Comparison of ENCODE assay signal across 10 cellular contexts in the genomic region with DNA sequence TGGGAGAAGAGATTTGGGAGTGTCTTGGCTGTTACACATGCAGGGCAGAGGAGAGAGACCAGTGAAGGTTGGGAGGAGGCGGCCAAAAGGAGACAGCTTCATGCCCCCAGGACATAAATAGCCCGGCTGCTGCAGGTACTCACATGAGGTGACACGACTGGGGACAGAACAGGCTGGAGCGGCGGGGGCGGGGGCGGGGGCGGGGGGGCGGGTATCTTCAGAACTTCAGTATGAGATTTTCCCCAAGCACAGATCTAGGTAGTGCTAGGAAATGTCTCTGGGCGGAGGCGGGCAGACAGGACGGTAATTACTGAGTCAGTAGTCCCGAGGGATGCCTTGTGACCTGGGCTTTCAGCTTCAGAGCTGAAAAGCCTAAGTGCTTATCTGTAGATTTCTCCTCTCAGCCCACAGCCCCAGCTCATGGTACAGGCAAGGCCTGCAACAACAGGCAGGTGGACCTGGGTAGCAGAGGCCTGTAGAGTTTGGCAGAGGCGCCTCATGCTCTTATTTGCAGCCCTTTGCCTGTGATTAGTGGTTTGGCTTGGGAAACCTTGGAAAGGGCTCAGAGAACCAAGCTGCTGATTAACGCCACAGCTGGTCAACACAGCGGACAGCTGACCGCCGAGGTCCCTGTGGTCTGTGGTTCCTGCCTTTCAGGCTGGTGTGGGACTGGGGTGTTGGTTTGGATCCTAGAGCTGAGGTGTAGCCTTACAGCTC. TPM values are rescaled to one million over a fixed set of nuclear protein-coding genes. Genes with fewer than 3 reads are reported as not detected.
A peak's percentile ranks its signal among the peaks of the same experiment; 100 is the strongest.
DNase-seq lines count a peak whose midpoint lies in the region; ATAC-seq, FAIRE-seq and TF ChIP-seq lines count a peak whose summit lies in the region.
"Had no signal": no experiment of that assay in that cellular context is flagged by ENCODE, and none has a peak within 500 bp of the region (broad histone marks: within the 10 kb centered on the region; RNA-seq: fewer than 3 reads in every experiment).

No MANE protein-coding gene starts in this region.

- H4K20me1 ChIP-seq in keratinocyte (ENCODE audit: control insufficient read depth, extremely low read depth, insufficient read depth, low read length), result no peaks in the 10 kb centered on the region

- intact Hi-C loops in activated T-helper 1 cell treated with anti-CD3 and anti-CD28 coated beads, Interleukin-12 subunit alpha, Interleukin-12 subunit beta, Interleukin-2, Interleukin-4 antibody, amounts not matched to agents 30 ng/mL and 10 ng/mL and 1 ng/mL, durations not matched to agents 14 hours and 24 hours and 36 hours (cut with micrococcal nuclease), result no loop called here
- intact Hi-C loops in vagina (cut with DNase I), result no loop called here

- peaks cover 3% of the 10 kb centered on the region for H3K9me1 ChIP-seq in keratinocyte (ENCODE audit: control insufficient read depth, extremely low read depth, insufficient read depth, low read length)

- H3K27ac Mint-ChIP-seq in activated naive CD8-positive, alpha-beta T cell treated with anti-CD3 and anti-CD28 coated beads, Interleukin-2, amount 50 U/mL, for 24 hours, result no peak overlapping the region
- no peak overlapping the region for H3K27ac Mint-ChIP-seq in activated naive CD8-positive, alpha-beta T cell treated with anti-CD3 and anti-CD28 coated beads for 36 hours
- peak overlapping the region; percentile 59 for H3K27ac Mint-ChIP-seq in activated T-helper 1 cell treated with anti-CD3 and anti-CD28 coated beads, Interleukin-12 subunit alpha, Interleukin-12 subunit beta, Interleukin-2, Interleukin-4 antibody, amounts not matched to agents 30 ng/mL and 10 ng/mL and 1 ng/mL, durations not matched to agents 14 hours and 24 hours and 36 hours

- no peaks in the 10 kb centered on the region for H3K79me2 ChIP-seq in keratinocyte (ENCODE audit: control insufficient read depth, insufficient read depth, low read length)

- no peak for DNase-seq in activated naive CD8-positive, alpha-beta T cell treated with anti-CD3 and anti-CD28 coated beads, Interleukin-2, amount 50 U/mL, for 24 hours
- DNase-seq in activated naive CD8-positive, alpha-beta T cell treated with anti-CD3 and anti-CD28 coated beads for 36 hours, result no peak
- no peak for DNase-seq in activated T-helper 1 cell treated with anti-CD3 and anti-CD28 coated beads, Interleukin-12 subunit alpha, Interleukin-12 subunit beta, Interleukin-2, Interleukin-4 antibody, amounts not matched to agents 30 ng/mL and 10 ng/mL and 1 ng/mL, durations not matched to agents 14 hours and 24 hours and 36 hours (ENCODE audit: low spot score)
- no peak for DNase-seq in keratinocyte (ENCODE audit: low read depth, low spot score)
- no peak for DNase-seq in vagina (ENCODE audit: extremely low spot score in 2 of 2)
- no peak for DNase-seq in GM19238 (ENCODE audit: insufficient read length, low spot score)
- DNase-seq: Kasumi-1 had no signal

- no peak overlapping the region for H3K4me3 Mint-ChIP-seq in activated naive CD8-positive, alpha-beta T cell treated with anti-CD3 and anti-CD28 coated beads, Interleukin-2, amount 50 U/mL, for 24 hours
- H3K4me3 Mint-ChIP-seq in activated naive CD8-positive, alpha-beta T cell treated with anti-CD3 and anti-CD28 coated beads for 36 hours, result no peak overlapping the region
- no peak overlapping the region for H3K4me3 Mint-ChIP-seq in activated T-helper 1 cell treated with anti-CD3 and anti-CD28 coated beads, Interleukin-12 subunit alpha, Interleukin-12 subunit beta, Interleukin-2, Interleukin-4 antibody, amounts not matched to agents 30 ng/mL and 10 ng/mL and 1 ng/mL, durations not matched to agents 14 hours and 24 hours and 36 hours

- dilution Hi-C loops in keratinocyte (cut with MboI; ENCODE audit: extremely low pct_ligation_motif_present, low sequenced_read_pairs), result no loop called here

- no peak for TF ChIP-seq POLR2A in vagina (IDR thresholded peaks at IDR 0.05)

- H3K27me3 Mint-ChIP-seq in activated naive CD8-positive, alpha-beta T cell treated with anti-CD3 and anti-CD28 coated beads, Interleukin-2, amount 50 U/mL, for 24 hours, result no peaks in the 10 kb centered on the region
- no peaks in the 10 kb centered on the region for H3K27me3 Mint-ChIP-seq in activated naive CD8-positive, alpha-beta T cell treated with anti-CD3 and anti-CD28 coated beads for 36 hours
- no peaks in the 10 kb centered on the region for H3K27me3 Mint-ChIP-seq in activated T-helper 1 cell treated with anti-CD3 and anti-CD28 coated beads, Interleukin-12 subunit alpha, Interleukin-12 subunit beta, Interleukin-2, Interleukin-4 antibody, amounts not matched to agents 30 ng/mL and 10 ng/mL and 1 ng/mL, durations not matched to agents 14 hours and 24 hours and 36 hours (ENCODE audit: insufficient read depth)

- H3K36me3 ChIP-seq in keratinocyte (ENCODE audit: control insufficient read depth in 2 of 2, extremely low read depth in 1 of 2, insufficient read depth in 2 of 2, low read length in 2 of 2) (peaks cover 2 to 3% of the 10 kb centered on the region in 2 experiments), vagina (peaks cover 0 to 36% of the 10 kb centered on the region in 2 donors)

- no peak for TF ChIP-seq CTCF in keratinocyte (optimal IDR thresholded peaks at IDR 0.05 in 1 of 3, IDR thresholded peaks at IDR 0.05 in 1 of 3, conservative IDR thresholded peaks at IDR 0.05 in 1 of 3; ENCODE audit: extremely low read depth in 1 of 3, insufficient read depth in 2 of 3, low read length in 3 of 3)
- TF ChIP-seq CTCF in vagina (IDR thresholded peaks at IDR 0.05), result no peak

- H2AFZ ChIP-seq in keratinocyte (ENCODE audit: control insufficient read depth, low read length), result peak overlapping the region; percentile 27

- H3K4me1 Mint-ChIP-seq in activated naive CD8-positive, alpha-beta T cell treated with anti-CD3 and anti-CD28 coated beads, Interleukin-2, amount 50 U/mL, for 24 hours, result no peaks in the 10 kb centered on the region
- H3K4me1 Mint-ChIP-seq in activated naive CD8-positive, alpha-beta T cell treated with anti-CD3 and anti-CD28 coated beads for 36 hours, result peaks cover 6% of the 10 kb centered on the region
- peaks cover 2% of the 10 kb centered on the region for H3K4me1 Mint-ChIP-seq in activated T-helper 1 cell treated with anti-CD3 and anti-CD28 coated beads, Interleukin-12 subunit alpha, Interleukin-12 subunit beta, Interleukin-2, Interleukin-4 antibody, amounts not matched to agents 30 ng/mL and 10 ng/mL and 1 ng/mL, durations not matched to agents 14 hours and 24 hours and 36 hours (ENCODE audit: low read depth)

- H3K9me3 Mint-ChIP-seq in activated naive CD8-positive, alpha-beta T cell treated with anti-CD3 and anti-CD28 coated beads, Interleukin-2, amount 50 U/mL, for 24 hours, result no peaks in the 10 kb centered on the region
- no peaks in the 10 kb centered on the region for H3K9me3 Mint-ChIP-seq in activated naive CD8-positive, alpha-beta T cell treated with anti-CD3 and anti-CD28 coated beads for 36 hours
- H3K9me3 Mint-ChIP-seq in activated T-helper 1 cell treated with anti-CD3 and anti-CD28 coated beads, Interleukin-12 subunit alpha, Interleukin-12 subunit beta, Interleukin-2, Interleukin-4 antibody, amounts not matched to agents 30 ng/mL and 10 ng/mL and 1 ng/mL, durations not matched to agents 14 hours and 24 hours and 36 hours, result no peaks in the 10 kb centered on the region

- peak overlapping the region; percentile 67 for H3K9ac ChIP-seq in keratinocyte (ENCODE audit: control insufficient read depth, extremely low read depth, insufficient read depth, low read length)

- FAIRE-seq in keratinocyte (lab: Jason Lieb, UNC), result peak; percentile 70

- peaks cover 21% of the 10 kb centered on the region for H3K4me1 ChIP-seq in keratinocyte (ENCODE audit: control insufficient read depth, extremely low read depth, insufficient read depth, low read length)
- peaks cover 58% of the 10 kb centered on the region for H3K4me1 ChIP-seq in vagina

- H3K4me2 ChIP-seq in keratinocyte (ENCODE audit: control insufficient read depth, extremely low read depth, insufficient read depth, low read depth, low read length), result peak overlapping the region; percentile 51

- no peaks in the 10 kb centered on the region for H3K36me3 Mint-ChIP-seq in activated naive CD8-positive, alpha-beta T cell treated with anti-CD3 and anti-CD28 coated beads, Interleukin-2, amount 50 U/mL, for 24 hours (ENCODE audit: low read depth)
- peaks cover 3% of the 10 kb centered on the region for H3K36me3 Mint-ChIP-seq in activated naive CD8-positive, alpha-beta T cell treated with anti-CD3 and anti-CD28 coated beads for 36 hours
- H3K36me3 Mint-ChIP-seq in activated T-helper 1 cell treated with anti-CD3 and anti-CD28 coated beads, Interleukin-12 subunit alpha, Interleukin-12 subunit beta, Interleukin-2, Interleukin-4 antibody, amounts not matched to agents 30 ng/mL and 10 ng/mL and 1 ng/mL, durations not matched to agents 14 hours and 24 hours and 36 hours (ENCODE audit: low read depth), result peaks cover 6% of the 10 kb centered on the region

- no peak overlapping the region for H3K4me3 ChIP-seq in keratinocyte (ENCODE audit: control insufficient read depth in 2 of 3, extremely low read depth in 1 of 3, insufficient read depth in 2 of 3, low read depth in 1 of 3, low read length in 3 of 3)
- H3K4me3 ChIP-seq in vagina, result peak overlapping the region in 1 of 2 donors; percentile 2

- H3K27ac ChIP-seq in keratinocyte (ENCODE audit: control insufficient read depth, insufficient read depth, low read length) (peak overlapping the region; percentile 61), vagina (peak overlapping the region; percentile 88)
- H3K27ac ChIP-seq: C4-2B had no signal

- H3K9me3 ChIP-seq in keratinocyte (ENCODE audit: control insufficient read depth, low read depth, low read length) (no peaks in the 10 kb centered on the region), vagina (no peaks in the 10 kb centered on the region)

- ATAC-seq in activated naive CD8-positive, alpha-beta T cell treated with anti-CD3 and anti-CD28 coated beads, Interleukin-2, amount 50 U/mL, for 24 hours, result peak; percentile 61
- ATAC-seq in HG02973 (IDR thresholded peaks at IDR 0.05; ENCODE audit: unreplicated experiment) (no peak), GM19463 (IDR thresholded peaks at IDR 0.05; ENCODE audit: unreplicated experiment) (no peak)

- H3K27me3 ChIP-seq in keratinocyte (ENCODE audit: control insufficient read depth, extremely low read depth, insufficient read depth, low read length), result no peaks in the 10 kb centered on the region
- no peaks in the 10 kb centered on the region for H3K27me3 ChIP-seq in vagina

RNA-seq across cellular contexts. Expression of gene UNK, which starts 24.5 kb away (rescaled TPM):
- total RNA-seq in activated naive CD8-positive, alpha-beta T cell treated with anti-CD3 and anti-CD28 coated beads for 36 hours, result 10 to 100 TPM; 26.9 to 27.4 TPM
- 26.0 and 26.9 TPM in 2 replicates for total RNA-seq in activated T-helper 1 cell treated with anti-CD3 and anti-CD28 coated beads, Interleukin-12 subunit alpha, Interleukin-12 subunit beta, Interleukin-2, Interleukin-4 antibody, amounts not matched to agents 30 ng/mL and 10 ng/mL and 1 ng/mL, durations not matched to agents 14 hours and 24 hours and 36 hours
- 10.4 to 13.0 TPM (median 10.9 TPM) in 3 replicates for polyA plus RNA-seq in keratinocyte
- 5.4 TPM for polyA plus RNA-seq in keratinocyte (2011; ENCODE audit: low read depth)
- 8.0 and 11.7 TPM in 2 replicates for polyA plus RNA-seq in keratinocyte (2011; cell fraction: cytosol; rRNA removed)
- polyA plus RNA-seq in keratinocyte (2011; cell fraction: nucleus; rRNA removed), result 13.5 and 17.6 TPM in 2 replicates
- polyA plus RNA-seq in keratinocyte (2012; ENCODE audit: low replicate concordance), result 8.5 and 9.9 TPM in 2 replicates
- 7.9 to 13.9 TPM (median 8.5 TPM) in 3 replicates for polyA minus RNA-seq in keratinocyte
- 7.9 TPM for polyA minus RNA-seq in keratinocyte (2011; cell fraction: cytosol; rRNA and poly(A)+ RNA removed)
- 8.9 and 16.8 TPM in 2 replicates for polyA minus RNA-seq in keratinocyte (2011; cell fraction: nucleus; rRNA and poly(A)+ RNA removed)
- 35.1 TPM for total RNA-seq in vagina

RNA-seq across cellular contexts. Expression of gene UNC13D, which starts 35.1 kb away (rescaled TPM):
- total RNA-seq in activated naive CD8-positive, alpha-beta T cell treated with anti-CD3 and anti-CD28 coated beads for 36 hours, result 100 to 1,000 TPM; 145 to 156 TPM
- total RNA-seq in activated T-helper 1 cell treated with anti-CD3 and anti-CD28 coated beads, Interleukin-12 subunit alpha, Interleukin-12 subunit beta, Interleukin-2, Interleukin-4 antibody, amounts not matched to agents 30 ng/mL and 10 ng/mL and 1 ng/mL, durations not matched to agents 14 hours and 24 hours and 36 hours, result 185 and 186 TPM in 2 replicates
- polyA plus RNA-seq in keratinocyte, result 0.25 to 0.79 TPM (median 0.36 TPM) in 3 replicates
- polyA plus RNA-seq in keratinocyte (2011; ENCODE audit: low read depth), result 0.55 TPM
- 0.23 and 0.35 TPM in 2 replicates for polyA plus RNA-seq in keratinocyte (2011; cell fraction: cytosol; rRNA removed)
- 1.0 and 2.1 TPM in 2 replicates for polyA plus RNA-seq in keratinocyte (2011; cell fraction: nucleus; rRNA removed)
- polyA plus RNA-seq in keratinocyte (2012; ENCODE audit: low replicate concordance), result 0.80 and 1.8 TPM in 2 replicates
- 0.56 to 3.9 TPM (median 2.7 TPM) in 3 replicates for polyA minus RNA-seq in keratinocyte
- polyA minus RNA-seq in keratinocyte (2011; cell fraction: cytosol; rRNA and poly(A)+ RNA removed), result 1.5 TPM
- polyA minus RNA-seq in keratinocyte (2011; cell fraction: nucleus; rRNA and poly(A)+ RNA removed), result 1.1 and 2.3 TPM in 2 replicates
- total RNA-seq in vagina, result 32.7 TPM

RNA-seq across cellular contexts. Expression of gene GALK1, which starts 44.1 kb away (rescaled TPM):
- 10 to 100 TPM; 33.2 to 33.6 TPM for total RNA-seq in activated naive CD8-positive, alpha-beta T cell treated with anti-CD3 and anti-CD28 coated beads for 36 hours
- 48.0 and 49.3 TPM in 2 replicates for total RNA-seq in activated T-helper 1 cell treated with anti-CD3 and anti-CD28 coated beads, Interleukin-12 subunit alpha, Interleukin-12 subunit beta, Interleukin-2, Interleukin-4 antibody, amounts not matched to agents 30 ng/mL and 10 ng/mL and 1 ng/mL, durations not matched to agents 14 hours and 24 hours and 36 hours
- polyA plus RNA-seq in keratinocyte, result 1.1 to 5.2 TPM (median 1.3 TPM) in 3 replicates
- 1.7 TPM for polyA plus RNA-seq in keratinocyte (2011; ENCODE audit: low read depth)
- 0.78 and 2.1 TPM in 2 replicates for polyA plus RNA-seq in keratinocyte (2011; cell fraction: cytosol; rRNA removed)
- polyA plus RNA-seq in keratinocyte (2011; cell fraction: nucleus; rRNA removed), result 1.9 and 2.7 TPM in 2 replicates
- 3.2 and 6.6 TPM in 2 replicates for polyA plus RNA-seq in keratinocyte (2012; ENCODE audit: low replicate concordance)
- polyA minus RNA-seq in keratinocyte, result 1.9 to 4.6 TPM (median 3.0 TPM) in 3 replicates
- 16.7 TPM for polyA minus RNA-seq in keratinocyte (2011; cell fraction: cytosol; rRNA and poly(A)+ RNA removed)
- polyA minus RNA-seq in keratinocyte (2011; cell fraction: nucleus; rRNA and poly(A)+ RNA removed), result 3.6 and 4.4 TPM in 2 replicates
- total RNA-seq in vagina, result 18.4 TPM

RNA-seq across cellular contexts. Expression of gene WBP2, which starts 46.1 kb away (rescaled TPM):
- 10 to 100 TPM; 45.0 to 49.3 TPM for total RNA-seq in activated naive CD8-positive, alpha-beta T cell treated with anti-CD3 and anti-CD28 coated beads for 36 hours
- total RNA-seq in activated T-helper 1 cell treated with anti-CD3 and anti-CD28 coated beads, Interleukin-12 subunit alpha, Interleukin-12 subunit beta, Interleukin-2, Interleukin-4 antibody, amounts not matched to agents 30 ng/mL and 10 ng/mL and 1 ng/mL, durations not matched to agents 14 hours and 24 hours and 36 hours, result 68.8 and 74.4 TPM in 2 replicates
- 17.0 to 41.4 TPM (median 23.3 TPM) in 3 replicates for polyA plus RNA-seq in keratinocyte
- 96.6 TPM for polyA plus RNA-seq in keratinocyte (2011; ENCODE audit: low read depth)
- polyA plus RNA-seq in keratinocyte (2011; cell fraction: cytosol; rRNA removed), result 21.2 and 27.5 TPM in 2 replicates
- 26.9 and 37.0 TPM in 2 replicates for polyA plus RNA-seq in keratinocyte (2011; cell fraction: nucleus; rRNA removed)
- 66.2 and 117 TPM in 2 replicates for polyA plus RNA-seq in keratinocyte (2012; ENCODE audit: low replicate concordance)
- polyA minus RNA-seq in keratinocyte, result 16.5 to 43.8 TPM (median 26.9 TPM) in 3 replicates
- 35.9 TPM for polyA minus RNA-seq in keratinocyte (2011; cell fraction: cytosol; rRNA and poly(A)+ RNA removed)
- 15.3 and 24.4 TPM in 2 replicates for polyA minus RNA-seq in keratinocyte (2011; cell fraction: nucleus; rRNA and poly(A)+ RNA removed)
- 54.3 TPM for total RNA-seq in vagina
